In the genomic region with DNA sequence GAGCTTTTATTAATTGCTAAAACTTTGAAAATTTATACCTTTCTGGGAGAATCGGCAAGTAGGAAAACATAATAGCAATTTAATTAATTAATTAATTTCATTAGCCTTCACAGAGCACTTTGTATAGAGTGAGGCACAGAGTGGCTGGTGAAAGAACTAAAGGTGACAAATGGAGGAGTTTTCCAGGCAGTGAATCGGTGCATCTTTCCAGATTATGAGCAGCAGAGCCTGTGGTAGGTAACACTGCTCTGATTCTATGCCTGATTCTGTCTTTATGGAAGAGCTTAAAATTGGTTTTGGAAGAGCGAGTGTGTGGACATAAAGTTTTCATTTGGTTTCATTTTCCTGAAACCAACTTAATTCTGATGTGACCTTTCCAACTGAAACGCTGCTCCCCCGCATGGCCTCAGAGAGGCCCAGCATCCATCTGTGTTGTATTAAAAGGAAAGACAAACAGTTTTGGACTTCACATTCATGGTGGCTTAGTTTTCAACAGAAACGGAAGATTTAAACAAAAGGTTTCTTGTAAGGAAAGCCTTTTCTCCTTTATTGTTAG, we compare ENCODE assay signal across 14 cellular contexts.
DNase-seq lines count a peak whose midpoint lies in the region; ATAC-seq, FAIRE-seq and TF ChIP-seq lines count a peak whose summit lies in the region.
"Had no signal": no experiment of that assay in that cellular context is flagged by ENCODE, and none has a peak within 500 bp of the region (broad histone marks: within the 10 kb centered on the region; RNA-seq: fewer than 3 reads in every experiment).

No MANE protein-coding gene starts in this region.

- H3K79me2 ChIP-seq in astrocyte (ENCODE audit: insufficient read depth, low read length) = no peaks in the 10 kb centered on the region

- H3K36me3 ChIP-seq in astrocyte (ENCODE audit: insufficient read depth, low read length) (no peaks in the 10 kb centered on the region), right atrium auricular region (no peaks in the 10 kb centered on the region), tibial artery (no peaks in the 10 kb centered on the region)
- H3K36me3 ChIP-seq: Peyer's patch had no signal

- H3K9me3 Mint-ChIP-seq in activated CD8-positive, alpha-beta T cell treated with anti-CD3 and anti-CD28 coated beads for 36 hours = peaks cover 4% of the 10 kb centered on the region
- H3K9me3 Mint-ChIP-seq in activated CD8-positive, alpha-beta T cell treated with anti-CD3 and anti-CD28 coated beads, Interleukin-2, amount 10 ng/mL, durations not matched to agents 7 days and 5 days (ENCODE audit: insufficient read depth) = no peaks in the 10 kb centered on the region
- peaks cover 6% of the 10 kb centered on the region for H3K9me3 Mint-ChIP-seq in astrocyte (ENCODE audit: unreplicated experiment)

- no peaks in the 10 kb centered on the region for H3K4me1 Mint-ChIP-seq in activated CD8-positive, alpha-beta T cell treated with anti-CD3 and anti-CD28 coated beads for 36 hours (ENCODE audit: low read depth)
- H3K4me1 Mint-ChIP-seq in activated CD8-positive, alpha-beta T cell treated with anti-CD3 and anti-CD28 coated beads, Interleukin-2, amount 10 ng/mL, durations not matched to agents 7 days and 5 days (ENCODE audit: low read depth) = no peaks in the 10 kb centered on the region
- peaks cover 8% of the 10 kb centered on the region for H3K4me1 Mint-ChIP-seq in astrocyte (ENCODE audit: low read depth, unreplicated experiment)
- H3K4me1 Mint-ChIP-seq: naive thymus-derived CD8-positive, alpha-beta T cell had no signal

- no peaks in the 10 kb centered on the region for H3K36me3 Mint-ChIP-seq in activated CD8-positive, alpha-beta T cell treated with anti-CD3 and anti-CD28 coated beads for 36 hours (ENCODE audit: low read depth)
- H3K36me3 Mint-ChIP-seq in activated CD8-positive, alpha-beta T cell treated with anti-CD3 and anti-CD28 coated beads, Interleukin-2, amount 10 ng/mL, durations not matched to agents 7 days and 5 days (ENCODE audit: low read depth) = no peaks in the 10 kb centered on the region
- H3K36me3 Mint-ChIP-seq in astrocyte (ENCODE audit: low read depth, unreplicated experiment) = no peaks in the 10 kb centered on the region
- H3K36me3 Mint-ChIP-seq: naive thymus-derived CD8-positive, alpha-beta T cell had no signal

- H3K27me3 ChIP-seq in astrocyte (ENCODE audit: insufficient read depth, low read length) = no peaks in the 10 kb centered on the region
- no peaks in the 10 kb centered on the region for H3K27me3 ChIP-seq in right atrium auricular region
- H3K27me3 ChIP-seq in tibial artery = no peaks in the 10 kb centered on the region
- H3K27me3 ChIP-seq in dorsolateral prefrontal cortex = no peaks in the 10 kb centered on the region
- H3K27me3 ChIP-seq: Peyer's patch had no signal

- peak overlapping the region; percentile 50 for H2AFZ ChIP-seq in astrocyte (ENCODE audit: low read depth, low read length)

- peak; percentile 18 for DNase-seq in activated CD8-positive, alpha-beta T cell treated with anti-CD3 and anti-CD28 coated beads for 36 hours
- no peak for DNase-seq in activated CD8-positive, alpha-beta T cell treated with anti-CD3 and anti-CD28 coated beads, Interleukin-2, amount 10 ng/mL, durations not matched to agents 7 days and 5 days
- DNase-seq in astrocyte (ENCODE audit: low read depth) = no peak
- DNase-seq in right atrium auricular region (ENCODE audit: low spot score) = peak; percentile 61
- peak in 1 of 2 donors; percentile 46 for DNase-seq in tibial artery
- DNase-seq in SHP77 (lab: John Stamatoyannopoulos, UW) = no peak
- DNase-seq in dorsolateral prefrontal cortex = no peak
- DNase-seq in NCI-H446 (lab: John Stamatoyannopoulos, UW) = no peak
- DNase-seq: dermis blood vessel endothelial cell; naive thymus-derived CD8-positive, alpha-beta T cell; NCI-H1436; Peyer's patch; stimulated activated CD4-positive, alpha-beta T cell treated with anti-CD3 and anti-CD28 coated beads, Interleukin-4, amount 100 ng/mL, for 24 hours; substantia nigra had no signal

- POLR2A ChIA-PET in activated CD8-positive, alpha-beta T cell treated with anti-CD3 and anti-CD28 coated beads for 36 hours (lab: Charles Lee) = no interaction called here
- POLR2A ChIA-PET in activated CD8-positive, alpha-beta T cell treated with anti-CD3 and anti-CD28 coated beads, Interleukin-2, amount 10 ng/mL, durations not matched to agents 7 days and 5 days (lab: Charles Lee) = no interaction called here

- no peaks in the 10 kb centered on the region for H3K9me3 ChIP-seq in astrocyte (ENCODE audit: insufficient read depth, low read depth, low read length)
- H3K9me3 ChIP-seq in right atrium auricular region = peaks cover 0 to 7% of the 10 kb centered on the region in 2 donors
- peaks cover 0 to 5% (median 3%) of the 10 kb centered on the region in 3 donors for H3K9me3 ChIP-seq in tibial artery
- H3K9me3 ChIP-seq: Peyer's patch had no signal

- ATAC-seq in activated CD8-positive, alpha-beta T cell treated with anti-CD3 and anti-CD28 coated beads for 36 hours = peak; percentile 34
- ATAC-seq in activated CD8-positive, alpha-beta T cell treated with anti-CD3 and anti-CD28 coated beads, Interleukin-2, amount 10 ng/mL, durations not matched to agents 7 days and 5 days = no peak
- ATAC-seq: naive thymus-derived CD8-positive, alpha-beta T cell had no signal

- H3K4me1 ChIP-seq in astrocyte (ENCODE audit: insufficient read depth, low read length) (no peaks in the 10 kb centered on the region), right atrium auricular region (no peaks in the 10 kb centered on the region), tibial artery (peaks cover 0 to 4% (median 0%) of the 10 kb centered on the region in 4 donors)
- H3K4me1 ChIP-seq: Peyer's patch had no signal

- TF ChIP-seq CTCF in activated CD8-positive, alpha-beta T cell treated with anti-CD3 and anti-CD28 coated beads for 36 hours (IDR thresholded peaks at IDR 0.05) = no peak
- TF ChIP-seq CTCF in astrocyte (IDR thresholded peaks at IDR 0.05; ENCODE audit: insufficient read depth, low read depth, low read length) (no peak), right atrium auricular region (IDR thresholded peaks at IDR 0.05) (peak in 1 of 2 donors; percentile 31), tibial artery (IDR thresholded peaks at IDR 0.05) (peak; percentile 20 to 35), dorsolateral prefrontal cortex (IDR thresholded peaks at IDR 0.05 in 54 of 56, conservative IDR thresholded peaks at IDR 0.05 in 2 of 56; ENCODE audit: low read depth in 1 of 56, partially characterized antibody in 56 of 56) (no peak)

- FAIRE-seq in astrocyte (lab: Jason Lieb, UNC) = no peak

- intact Hi-C loops in activated CD8-positive, alpha-beta T cell treated with anti-CD3 and anti-CD28 coated beads for 36 hours (cut with micrococcal nuclease) = no loop called here
- intact Hi-C loops in tibial artery (cut with DNase I; ENCODE audit: low total_unique reads) (no loop called here), dorsolateral prefrontal cortex (cut with DNase I) (no loop called here)

- H3K9ac ChIP-seq in astrocyte (ENCODE audit: low read length) = no peak overlapping the region

- H4K20me1 ChIP-seq in astrocyte (ENCODE audit: insufficient read depth, low read length) = no peaks in the 10 kb centered on the region

- peak overlapping the region; percentile 25 for H3K4me2 ChIP-seq in astrocyte (ENCODE audit: low read length)

- no peak overlapping the region for H3K27ac ChIP-seq in astrocyte (ENCODE audit: low read depth, low read length)
- peak overlapping the region in 1 of 2 donors; percentile 29 for H3K27ac ChIP-seq in right atrium auricular region
- peak overlapping the region in 1 of 2 donors; percentile 31 for H3K27ac ChIP-seq in tibial artery
- no peak overlapping the region for H3K27ac ChIP-seq in dorsolateral prefrontal cortex
- H3K27ac ChIP-seq: Peyer's patch had no signal

- no peak overlapping the region for H3K27ac Mint-ChIP-seq in activated CD8-positive, alpha-beta T cell treated with anti-CD3 and anti-CD28 coated beads for 36 hours
- no peak overlapping the region for H3K27ac Mint-ChIP-seq in activated CD8-positive, alpha-beta T cell treated with anti-CD3 and anti-CD28 coated beads, Interleukin-2, amount 10 ng/mL, durations not matched to agents 7 days and 5 days
- H3K27ac Mint-ChIP-seq in astrocyte (ENCODE audit: unreplicated experiment) = no peak overlapping the region
- H3K27ac Mint-ChIP-seq: naive thymus-derived CD8-positive, alpha-beta T cell had no signal

- CTCF ChIA-PET in activated CD8-positive, alpha-beta T cell treated with anti-CD3 and anti-CD28 coated beads for 36 hours (lab: Charles Lee) = interaction anchor here (0.8 kb wide), 1 partner anchor 118 kb away, joined by 3 read pairs; no protein-coding TSS in a partner anchor
- CTCF ChIA-PET in activated CD8-positive, alpha-beta T cell treated with anti-CD3 and anti-CD28 coated beads, Interleukin-2, amount 10 ng/mL, durations not matched to agents 7 days and 5 days (lab: Charles Lee) = no interaction called here

- no peaks in the 10 kb centered on the region for H3K27me3 Mint-ChIP-seq in activated CD8-positive, alpha-beta T cell treated with anti-CD3 and anti-CD28 coated beads for 36 hours
- peaks cover 2% of the 10 kb centered on the region for H3K27me3 Mint-ChIP-seq in activated CD8-positive, alpha-beta T cell treated with anti-CD3 and anti-CD28 coated beads, Interleukin-2, amount 10 ng/mL, durations not matched to agents 7 days and 5 days (ENCODE audit: low read depth)
- no peaks in the 10 kb centered on the region for H3K27me3 Mint-ChIP-seq in astrocyte (ENCODE audit: low read depth, unreplicated experiment)
- H3K27me3 Mint-ChIP-seq: naive thymus-derived CD8-positive, alpha-beta T cell had no signal

- H3K4me3 Mint-ChIP-seq in activated CD8-positive, alpha-beta T cell treated with anti-CD3 and anti-CD28 coated beads for 36 hours = no peak overlapping the region
- H3K4me3 Mint-ChIP-seq in activated CD8-positive, alpha-beta T cell treated with anti-CD3 and anti-CD28 coated beads, Interleukin-2, amount 10 ng/mL, durations not matched to agents 7 days and 5 days = no peak overlapping the region
- no peak overlapping the region for H3K4me3 Mint-ChIP-seq in astrocyte (ENCODE audit: unreplicated experiment)
- H3K4me3 Mint-ChIP-seq: naive thymus-derived CD8-positive, alpha-beta T cell had no signal

- H3K4me3 ChIP-seq in astrocyte (ENCODE audit: insufficient read depth, low read depth, low read length) (no peak overlapping the region), right atrium auricular region (peak overlapping the region in 1 of 2 donors; percentile 21), tibial artery (peak overlapping the region in 1 of 2 donors; percentile 5), dorsolateral prefrontal cortex (no peak overlapping the region)
- H3K4me3 ChIP-seq: Peyer's patch had no signal

Comparison
In these comparisons a context has a peak if more than half of its experiments do, and no peak if none do; other contexts are left out.
1. DNase-seq: peak in activated CD8-positive, alpha-beta T cell treated with anti-CD3 and anti-CD28 coated beads for 36 hours (single experiment) and right atrium auricular region (single experiment); none in activated CD8-positive, alpha-beta T cell treated with anti-CD3 and anti-CD28 coated beads, Interleukin-2, amount 10 ng/mL, durations not matched to agents 7 days and 5 days (single experiment), astrocyte (single experiment), SHP77 (0 of 2), dorsolateral prefrontal cortex (0 of 10) and NCI-H446 (0 of 2).
2. CTCF ChIP-seq: peak in tibial artery (2 of 2); none in activated CD8-positive, alpha-beta T cell treated with anti-CD3 and anti-CD28 coated beads for 36 hours (single experiment), astrocyte (single experiment) and dorsolateral prefrontal cortex (0 of 56).